In genomic region chr3:144415492-144415891, GRCh38 we compare ENCODE assay signal across 27 cellular contexts.
DNase-seq lines count a peak whose midpoint lies in the region; ATAC-seq and TF ChIP-seq lines count a peak whose summit lies in the region.
"Had no signal": no experiment of that assay in that cellular context is flagged by ENCODE, and none has a peak within 500 bp of the region (broad histone marks: within the 10 kb centered on the region; RNA-seq: fewer than 3 reads in every experiment).

No MANE protein-coding gene starts in this region.

- H3K4me3 ChIP-seq in gastrocnemius medialis (no peak overlapping the region), Karpas-422 (ENCODE audit: low read length) (no peak overlapping the region)
- H3K4me3 ChIP-seq: prostate gland, stomach, upper lobe of left lung had no signal

- H3K4me1 ChIP-seq in gastrocnemius medialis (no peaks in the 10 kb centered on the region), Karpas-422 (ENCODE audit: low read length) (no peaks in the 10 kb centered on the region)
- H3K4me1 ChIP-seq: prostate gland, stomach, upper lobe of left lung had no signal

- H3K9me3 ChIP-seq in gastrocnemius medialis = no peaks in the 10 kb centered on the region
- H3K9me3 ChIP-seq in Karpas-422 (ENCODE audit: low read length) = no peaks in the 10 kb centered on the region
- H3K9me3 ChIP-seq: prostate gland, SK-N-SH, stomach, upper lobe of left lung had no signal

- H3K9ac ChIP-seq in Karpas-422 (ENCODE audit: low read length) = no peak overlapping the region
- H3K9ac ChIP-seq: SK-N-SH had no signal

- intact Hi-C loops in gastrocnemius medialis (cut with DNase I; ENCODE audit: low total_unique reads) (no loop called here), Right ventricle myocardium superior (cut with DNase I) (no loop called here)

- DNase-seq in DMS53 (lab: John Stamatoyannopoulos, UW) (peak; percentile 79), OCI-M1 (lab: John Stamatoyannopoulos, UW) (peak; percentile 17), gastrocnemius medialis (no peak), Right ventricle myocardium superior (no peak), Karpas-422 (no peak)
- DNase-seq: activated CD4-positive, CD25-positive, alpha-beta regulatory T cell treated with anti-CD3 and anti-CD28 coated beads, Interleukin-2, amount 50 U/mL, for 72 hours; activated CD8-positive, alpha-beta memory T cell treated with anti-CD3 and anti-CD28 coated beads for 24 hours; activated naive CD4-positive, alpha-beta T cell treated with anti-CD3 and anti-CD28 coated beads, Interleukin-2, amount 50 U/mL, for 16 hours; activated T-cell treated with anti-CD3 and anti-CD28 coated beads, Interleukin-2, amount 50 U/mL, for 48 hours; CD4-positive, alpha-beta memory T cell; cerebellar nuclear complex; IMR-90; left colon; NCI-H2029 treated with DMSO at 0.1 percent for 48 hours; NCI-H748 treated with DMSO at 0.1 percent for 48 hours; nephron progenitor cell; SK-N-SH; small intestine; stimulated activated CD4-positive, alpha-beta T cell treated with anti-CD3 and anti-CD28 coated beads, Interleukin-4, amount 100 ng/mL, for 1 hour; stomach; T-helper 9 cell; upper lobe of left lung had no signal

- TF ChIP-seq CTCF in gastrocnemius medialis (IDR thresholded peaks at IDR 0.05 in 4 of 5, conservative IDR thresholded peaks at IDR 0.05 in 1 of 5) = no peak

- in situ Hi-C loops in gastrocnemius medialis (cut with MboI; ENCODE audit: low sequenced_read_pairs in 4 of 4) = no loop called here

- H3K27ac ChIP-seq in gastrocnemius medialis = no peak overlapping the region
- no peak overlapping the region for H3K27ac ChIP-seq in Karpas-422 (ENCODE audit: low read length)
- H3K27ac ChIP-seq: prostate gland, stomach, upper lobe of left lung had no signal

- H3K36me3 ChIP-seq in gastrocnemius medialis = no peaks in the 10 kb centered on the region
- H3K36me3 ChIP-seq in Karpas-422 (ENCODE audit: insufficient read depth, low read length) = no peaks in the 10 kb centered on the region
- H3K36me3 ChIP-seq: prostate gland, stomach, upper lobe of left lung had no signal

- no peaks in the 10 kb centered on the region for H4K20me1 ChIP-seq in Karpas-422 (ENCODE audit: insufficient read depth, low read depth, low read length)

- ATAC-seq in GM18867 (IDR thresholded peaks at IDR 0.05; ENCODE audit: unreplicated experiment) = peak; percentile 49
- ATAC-seq in HG03045 (IDR thresholded peaks at IDR 0.05; ENCODE audit: unreplicated experiment) = peak; percentile 49
- no peak for ATAC-seq in GM21619 (IDR thresholded peaks at IDR 0.05; ENCODE audit: unreplicated experiment)
- ATAC-seq in gastrocnemius medialis = no peak
- no peak for ATAC-seq in Right ventricle myocardium superior (ENCODE audit: poor library complexity)
- ATAC-seq: esophagus mucosa, left colon had no signal

- no peak for TF ChIP-seq POLR2A in gastrocnemius medialis (IDR thresholded peaks at IDR 0.05)

- no peak overlapping the region for H3K4me2 ChIP-seq in Karpas-422 (ENCODE audit: low read depth, low read length, poor library complexity, severe bottlenecking)
- H3K4me2 ChIP-seq: SK-N-SH had no signal

- no peaks in the 10 kb centered on the region for H3K79me2 ChIP-seq in Karpas-422 (ENCODE audit: low read length)

- H2AFZ ChIP-seq in Karpas-422 (ENCODE audit: low read length) = no peak overlapping the region

- H3K9me2 ChIP-seq in Karpas-422 (replicated peaks; ENCODE audit: insufficient read depth, low read length) = no peaks in the 10 kb centered on the region; the same call in 1 of the 2 replicates
- H3K9me2 ChIP-seq: SK-N-SH had no signal

- H3K27me3 ChIP-seq in gastrocnemius medialis (no peaks in the 10 kb centered on the region), Karpas-422 (ENCODE audit: low read length) (no peaks in the 10 kb centered on the region)
- H3K27me3 ChIP-seq: stomach, upper lobe of left lung had no signal

Comparison
In these comparisons a context has a peak if more than half of its experiments do, and no peak if none do; other contexts are left out.
1. DNase-seq: peak in DMS53 (single experiment) and OCI-M1 (single experiment); none in gastrocnemius medialis (0 of 2), Right ventricle myocardium superior (single experiment) and Karpas-422 (single experiment).
2. ATAC-seq: peak in GM18867 (single experiment) and HG03045 (single experiment); none in GM21619 (single experiment), gastrocnemius medialis (0 of 2) and Right ventricle myocardium superior (single experiment).